Comparison of ENCODE assay signal across 8 cellular contexts in the genomic region with DNA sequence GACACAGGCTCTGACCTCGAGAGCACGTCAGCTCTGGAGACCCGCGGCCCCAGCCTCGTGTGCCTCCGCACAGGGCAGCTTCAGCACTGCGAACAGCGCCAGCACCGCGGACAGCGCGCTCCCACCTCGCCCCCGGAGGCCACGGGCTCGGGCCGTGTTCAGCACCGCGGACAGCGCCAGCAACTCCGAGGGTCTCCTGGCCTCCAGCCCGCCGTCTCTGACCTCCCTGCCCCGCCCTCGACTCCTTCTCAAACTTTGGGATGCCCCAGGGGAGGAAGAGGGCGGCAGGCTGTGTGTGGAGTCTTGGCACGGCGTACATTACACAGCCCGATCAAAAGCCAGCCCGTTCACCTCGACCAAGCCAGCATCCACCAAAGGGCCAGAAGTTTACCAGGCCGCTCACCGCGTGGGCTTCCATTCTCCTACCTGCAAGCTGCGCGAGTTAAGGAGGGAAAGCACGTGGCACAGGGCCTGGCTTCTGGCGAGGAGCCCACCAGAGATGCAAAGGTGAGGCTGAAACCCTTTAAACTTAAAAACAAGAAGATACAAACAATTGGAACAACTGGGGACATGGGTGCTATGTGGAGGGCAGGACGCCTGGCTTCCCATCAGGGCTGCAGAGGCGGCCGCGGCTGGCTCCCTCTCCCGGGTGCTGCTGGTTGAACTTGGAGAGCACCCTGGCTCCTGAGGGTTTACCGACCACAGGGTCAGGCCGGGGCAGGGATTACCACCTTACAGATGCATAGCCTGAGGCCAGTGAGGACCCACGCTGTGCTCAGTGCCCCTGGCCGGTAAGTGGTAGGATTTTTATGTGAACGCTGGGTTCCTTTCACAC. TPM values are rescaled to one million over a fixed set of nuclear protein-coding genes. Genes with fewer than 3 reads are reported as not detected.
DNase-seq lines count a peak whose midpoint lies in the region; ATAC-seq and TF ChIP-seq lines count a peak whose summit lies in the region.

No MANE protein-coding gene starts in this region.

- no peak overlapping the region for H3K27ac Mint-ChIP-seq in type B pancreatic cell

- DNase-seq in GM03348 (ENCODE audit: low spot score) (peak; percentile 88), Peyer's patch (peak in 2 of 3 donors; percentile 36 to 50), T47D (ENCODE audit: low read depth in 1 of 2, low spot score in 1 of 2) (peak; percentile 78 to 96), left lobe of liver (ENCODE audit: low spot score) (peak; percentile 43), type B pancreatic cell (ENCODE audit: extremely low spot score, unreplicated experiment) (peak; percentile 94), NCI-H2171 treated with DMSO at 0.1 percent for 48 hours (lab: John Stamatoyannopoulos, UW) (no peak), NCI-H1436 (lab: John Stamatoyannopoulos, UW) (no peak)

- no peaks in the 10 kb centered on the region for H3K9me3 ChIP-seq in Peyer's patch

- no peaks in the 10 kb centered on the region for H3K9me3 Mint-ChIP-seq in type B pancreatic cell

- peaks cover 68% of the 10 kb centered on the region for H3K27me3 Mint-ChIP-seq in type B pancreatic cell

- H3K27ac ChIP-seq in Peyer's patch, result no peak overlapping the region

- TF ChIP-seq CTCF in Peyer's patch (IDR thresholded peaks at IDR 0.05) (no peak), type B pancreatic cell (conservative IDR thresholded peaks at IDR 0.05) (no peak)

- H3K27me3 ChIP-seq in Peyer's patch, result peaks cover 0 to 50% of the 10 kb centered on the region in 2 donors

- no peaks in the 10 kb centered on the region for H3K36me3 ChIP-seq in Peyer's patch

- no peaks in the 10 kb centered on the region for H3K4me1 Mint-ChIP-seq in type B pancreatic cell (ENCODE audit: unreplicated experiment)

- H3K4me3 ChIP-seq in Peyer's patch, result no peak overlapping the region

- in situ Hi-C loops in T47D (cut with HindIII; ENCODE audit: low pct_unique_long_range_greater_than_20kb, low sequenced_read_pairs), result no loop called here

- no peaks in the 10 kb centered on the region for H3K36me3 Mint-ChIP-seq in type B pancreatic cell

- no peak for TF ChIP-seq POLR2A in Peyer's patch (IDR thresholded peaks at IDR 0.05)

- peaks cover 0 to 12% (median 0%) of the 10 kb centered on the region in 4 donors for H3K4me1 ChIP-seq in Peyer's patch

- no peak overlapping the region for H3K4me3 Mint-ChIP-seq in type B pancreatic cell

- ATAC-seq in left lobe of liver (peak; percentile 74), HG02852 (IDR thresholded peaks at IDR 0.05; ENCODE audit: unreplicated experiment) (no peak)

RNA-seq across cellular contexts. Expression of a gene that starts 4.5 kb away (rescaled TPM):
- not detected for total RNA-seq in Peyer's patch
- not detected for total RNA-seq in left lobe of liver
- not detected in 2 replicates for total RNA-seq in type B pancreatic cell (ENCODE audit: low replicate concordance)

Comparison
In these comparisons a context has a peak if more than half of its experiments do, and no peak if none do; other contexts are left out.
1. DNase-seq: peak in GM03348 (single experiment), Peyer's patch (2 of 3), T47D (2 of 2), left lobe of liver (single experiment) and type B pancreatic cell (single experiment); none in NCI-H2171 treated with DMSO at 0.1 percent for 48 hours (single experiment) and NCI-H1436 (single experiment).